28 cellular contexts compared by ENCODE assay signal in genomic region chr3:114336857-114337256, GRCh38. TPM values are rescaled to one million over a fixed set of nuclear protein-coding genes. Genes with fewer than 3 reads are reported as not detected.
DNase-seq lines count a peak whose midpoint lies in the region; ATAC-seq and TF ChIP-seq lines count a peak whose summit lies in the region.
"Had no signal": no experiment of that assay in that cellular context is flagged by ENCODE, and none has a peak within 500 bp of the region (broad histone marks: within the 10 kb centered on the region; RNA-seq: fewer than 3 reads in every experiment).

No MANE protein-coding gene starts in this region.

- no peak overlapping the region for H3K4me2 ChIP-seq in trophoblast cell (ENCODE audit: low read length)

- no peak overlapping the region for H3K4ac ChIP-seq in trophoblast cell (ENCODE audit: low read depth, low read length)

- H3K4me1 Mint-ChIP-seq in activated CD4-positive, alpha-beta T cell treated with anti-CD3 and anti-CD28 coated beads for 36 hours: peaks cover 55% of the 10 kb centered on the region
- H3K4me1 Mint-ChIP-seq in natural killer cell treated with Interleukin-12 subunit alpha and Interleukin-12 subunit beta and Interleukin-15 and Interleukin-18, amount 100 ng/mL, for 72 hours (ENCODE audit: low read depth in 2 of 2): peaks cover 43 to 64% of the 10 kb centered on the region in 2 donors
- H3K4me1 Mint-ChIP-seq in natural killer cell: peaks cover 39 to 54% of the 10 kb centered on the region in 2 donors
- H3K4me1 Mint-ChIP-seq in activated naive CD8-positive, alpha-beta T cell treated with anti-CD3 and anti-CD28 coated beads for 36 hours: peaks cover 49% of the 10 kb centered on the region

- peaks cover 7% of the 10 kb centered on the region for H3K36me3 Mint-ChIP-seq in activated CD4-positive, alpha-beta T cell treated with anti-CD3 and anti-CD28 coated beads for 36 hours (ENCODE audit: low read depth)
- H3K36me3 Mint-ChIP-seq in natural killer cell treated with Interleukin-12 subunit alpha and Interleukin-12 subunit beta and Interleukin-15 and Interleukin-18, amount 100 ng/mL, for 72 hours: peaks cover 4% of the 10 kb centered on the region
- H3K36me3 Mint-ChIP-seq in natural killer cell: no peaks in the 10 kb centered on the region
- peaks cover 34% of the 10 kb centered on the region for H3K36me3 Mint-ChIP-seq in activated naive CD8-positive, alpha-beta T cell treated with anti-CD3 and anti-CD28 coated beads for 36 hours

- no peaks in the 10 kb centered on the region for H3K27me3 ChIP-seq in trophoblast cell (ENCODE audit: insufficient read depth, low read length)
- H3K27me3 ChIP-seq: Peyer's patch had no signal

- peaks cover 4% of the 10 kb centered on the region for H3K9me3 Mint-ChIP-seq in activated CD4-positive, alpha-beta T cell treated with anti-CD3 and anti-CD28 coated beads for 36 hours (ENCODE audit: low read depth)
- H3K9me3 Mint-ChIP-seq in natural killer cell treated with Interleukin-12 subunit alpha and Interleukin-12 subunit beta and Interleukin-15 and Interleukin-18, amount 100 ng/mL, for 72 hours: no peaks in the 10 kb centered on the region
- no peaks in the 10 kb centered on the region for H3K9me3 Mint-ChIP-seq in natural killer cell
- peaks cover 10% of the 10 kb centered on the region for H3K9me3 Mint-ChIP-seq in activated naive CD8-positive, alpha-beta T cell treated with anti-CD3 and anti-CD28 coated beads for 36 hours
- H3K9me3 Mint-ChIP-seq: CD8-positive, alpha-beta memory T cell had no signal

- H2BK5ac ChIP-seq in trophoblast cell (ENCODE audit: low read depth, low read length, poor library complexity): no peak overlapping the region

- H2AFZ ChIP-seq in trophoblast cell (ENCODE audit: insufficient read depth, low read length, poor library complexity): no peak overlapping the region

- no peak for ATAC-seq in activated CD4-positive, alpha-beta T cell treated with anti-CD3 and anti-CD28 coated beads for 36 hours
- no peak for ATAC-seq in natural killer cell treated with Interleukin-12 subunit alpha and Interleukin-12 subunit beta and Interleukin-15 and Interleukin-18, amount 100 ng/mL, for 72 hours
- ATAC-seq in natural killer cell: no peak
- ATAC-seq in HG02623 (IDR thresholded peaks at IDR 0.05; ENCODE audit: unreplicated experiment): no peak
- ATAC-seq in HG03469 (IDR thresholded peaks at IDR 0.05; ENCODE audit: unreplicated experiment): no peak
- ATAC-seq: GM12878 had no signal

- no peaks in the 10 kb centered on the region for H3K79me2 ChIP-seq in trophoblast cell (ENCODE audit: control insufficient read depth, insufficient read depth, low read length, poor library complexity)

- H3K36me3 ChIP-seq in trophoblast cell (ENCODE audit: control insufficient read depth in 1 of 2, insufficient read depth in 2 of 2, low read length in 2 of 2): no peaks in the 10 kb centered on the region

- no peak overlapping the region for H3K4me3 Mint-ChIP-seq in activated CD4-positive, alpha-beta T cell treated with anti-CD3 and anti-CD28 coated beads for 36 hours
- peak overlapping the region; percentile 43 for H3K4me3 Mint-ChIP-seq in natural killer cell treated with Interleukin-12 subunit alpha and Interleukin-12 subunit beta and Interleukin-15 and Interleukin-18, amount 100 ng/mL, for 72 hours
- H3K4me3 Mint-ChIP-seq in natural killer cell: no peak overlapping the region
- H3K4me3 Mint-ChIP-seq in activated naive CD8-positive, alpha-beta T cell treated with anti-CD3 and anti-CD28 coated beads for 36 hours: no peak overlapping the region
- H3K4me3 Mint-ChIP-seq: B cell had no signal

- H3K79me1 ChIP-seq in trophoblast cell (ENCODE audit: low read length): no peaks in the 10 kb centered on the region

- intact Hi-C loops in activated CD4-positive, alpha-beta T cell treated with anti-CD3 and anti-CD28 coated beads for 36 hours (cut with DNase I, micrococcal nuclease): loop anchor here in 1 of 2 experiments (1.0 kb wide), 1 partner anchor 185 kb away; no protein-coding TSS in a partner anchor
- intact Hi-C loops in natural killer cell (cut with micrococcal nuclease): loop anchor here (5.0 kb wide), 2 partner anchors 115 to 185 kb away; no protein-coding TSS in a partner anchor

- no peak overlapping the region for H4K8ac ChIP-seq in trophoblast cell (ENCODE audit: low read depth, low read length)

- H3K4me1 ChIP-seq in trophoblast cell (ENCODE audit: control insufficient read depth in 1 of 2, insufficient read depth in 2 of 2, low read length in 2 of 2): no peaks in the 10 kb centered on the region
- H3K4me1 ChIP-seq: Peyer's patch had no signal

- CTCF ChIA-PET in activated CD4-positive, alpha-beta T cell treated with anti-CD3 and anti-CD28 coated beads for 36 hours (lab: Charles Lee): interaction anchor here (0.7 to 3.9 kb wide), 8 partner anchors 22 to 123 kb away, joined by 3 to 16 read pairs (median 4); partner anchors contain the start of gene TIGIT

- H3K14ac ChIP-seq in trophoblast cell (ENCODE audit: low read length): no peak overlapping the region

- H3K27ac ChIP-seq in trophoblast cell (ENCODE audit: low read depth, low read length): no peak overlapping the region
- H3K27ac ChIP-seq: 22Rv1, C4-2B, HL-60, Peyer's patch had no signal

- DNase-seq in activated CD4-positive, alpha-beta T cell treated with anti-CD3 and anti-CD28 coated beads for 36 hours: no peak
- no peak for DNase-seq in activated CD4-positive, alpha-beta T cell treated with anti-CD3 and anti-CD28 coated beads, Interleukin-2, amount 50 U/mL, for 48 hours
- no peak for DNase-seq in natural killer cell treated with Interleukin-12 subunit alpha and Interleukin-12 subunit beta and Interleukin-15 and Interleukin-18, amount 100 ng/mL, for 72 hours (ENCODE audit: low spot score)
- DNase-seq in natural killer cell (no peak), trophoblast cell (no peak)
- no peak for DNase-seq in activated naive CD8-positive, alpha-beta T cell treated with anti-CD3 and anti-CD28 coated beads for 36 hours
- DNase-seq: CD8-positive, alpha-beta memory T cell; DMS 273 treated with DMSO at 0.1 percent for 48 hours; DMS79; EL; GDM1; GOT3; Karpas-422; NCI-H1092; NCI-H1417 treated with DMSO at 0.1 percent for 48 hours; NCI-H2081; NCI-H2227 treated with DMSO at 0.1 percent for 48 hours; NCI-H526 treated with DMSO at 0.1 percent for 48 hours; Peyer's patch; SHP77 treated with DMSO at 0.1 percent for 48 hours had no signal

- H4K91ac ChIP-seq in trophoblast cell (ENCODE audit: low read depth, low read length): no peak overlapping the region

- H2AK5ac ChIP-seq in trophoblast cell (ENCODE audit: low read length): no peak overlapping the region

- H3K9me3 ChIP-seq in trophoblast cell (ENCODE audit: insufficient read depth, low read depth, low read length): no peaks in the 10 kb centered on the region
- H3K9me3 ChIP-seq: Peyer's patch had no signal

- no peak overlapping the region for H3K18ac ChIP-seq in trophoblast cell (ENCODE audit: low read length)

- no peak overlapping the region for H3K23ac ChIP-seq in trophoblast cell (ENCODE audit: low read length)

- no peak overlapping the region for H2BK12ac ChIP-seq in trophoblast cell (ENCODE audit: low read length)

- POLR2A ChIA-PET in activated CD4-positive, alpha-beta T cell treated with anti-CD3 and anti-CD28 coated beads for 36 hours (lab: Charles Lee): no interaction called here

- no peak overlapping the region for H2BK120ac ChIP-seq in trophoblast cell (ENCODE audit: insufficient read depth, low read length, poor library complexity)

- no peaks in the 10 kb centered on the region for H3K27me3 Mint-ChIP-seq in activated CD4-positive, alpha-beta T cell treated with anti-CD3 and anti-CD28 coated beads for 36 hours
- no peaks in the 10 kb centered on the region for H3K27me3 Mint-ChIP-seq in natural killer cell treated with Interleukin-12 subunit alpha and Interleukin-12 subunit beta and Interleukin-15 and Interleukin-18, amount 100 ng/mL, for 72 hours
- no peaks in the 10 kb centered on the region for H3K27me3 Mint-ChIP-seq in natural killer cell (ENCODE audit: low read depth in 2 of 2)
- H3K27me3 Mint-ChIP-seq in activated naive CD8-positive, alpha-beta T cell treated with anti-CD3 and anti-CD28 coated beads for 36 hours: no peaks in the 10 kb centered on the region
- H3K27me3 Mint-ChIP-seq: B cell; CD8-positive, alpha-beta memory T cell had no signal

- TF ChIP-seq CTCF in natural killer cell (IDR thresholded peaks at IDR 0.05): no peak

- no CpG with 5 or more reads among the region's 3 CpGs for WGBS in trophoblast cell (ENCODE audit: extremely low coverage, insufficient coverage, insufficient read length)

- no peak overlapping the region for H4K12ac ChIP-seq in trophoblast cell (ENCODE audit: low read depth, low read length)

- H3K27ac Mint-ChIP-seq in activated CD4-positive, alpha-beta T cell treated with anti-CD3 and anti-CD28 coated beads for 36 hours: peak overlapping the region; percentile 20
- H3K27ac Mint-ChIP-seq in natural killer cell treated with Interleukin-12 subunit alpha and Interleukin-12 subunit beta and Interleukin-15 and Interleukin-18, amount 100 ng/mL, for 72 hours: peak overlapping the region; percentile 82 to 87
- peak overlapping the region in 1 of 2 donors; percentile 39 for H3K27ac Mint-ChIP-seq in natural killer cell
- H3K27ac Mint-ChIP-seq in activated naive CD8-positive, alpha-beta T cell treated with anti-CD3 and anti-CD28 coated beads for 36 hours: peak overlapping the region; percentile 36
- H3K27ac Mint-ChIP-seq: B cell had no signal

- H3K9ac ChIP-seq in trophoblast cell (ENCODE audit: low read length): no peak overlapping the region

- no peak overlapping the region for H3K4me3 ChIP-seq in trophoblast cell (ENCODE audit: low read depth, low read length)
- H3K4me3 ChIP-seq: GM12878, Peyer's patch had no signal

RNA-seq across cellular contexts. Expression of gene TIGIT, which starts 43.0 kb away (rescaled TPM):
- 10 to 100 TPM; 23.5 to 25.5 TPM for total RNA-seq in activated CD4-positive, alpha-beta T cell treated with anti-CD3 and anti-CD28 coated beads for 36 hours
- total RNA-seq in natural killer cell treated with Interleukin-12 subunit alpha and Interleukin-12 subunit beta and Interleukin-15 and Interleukin-18, amount 100 ng/mL, for 72 hours: 10 to 100 TPM; 13.7 to 15.7 TPM
- 10 to 100 TPM; 24.9 to 52.3 (median 43.9) TPM for total RNA-seq in natural killer cell
- 10 to 100 TPM; 12.9 to 16.4 TPM for total RNA-seq in activated naive CD8-positive, alpha-beta T cell treated with anti-CD3 and anti-CD28 coated beads for 36 hours
- polyA plus RNA-seq in trophoblast cell (2013): not detected in 2 replicates
- total RNA-seq: NCI-H460 had no signal
